Comparison of ENCODE assay signal across 2 cellular contexts in genomic region chr13:89878904-89879303, GRCh38.
TF ChIP-seq lines count a peak whose summit lies in the region.

No MANE protein-coding gene starts in this region.

TF ChIP-seq in GM23338, 12 proteins besides CTCF, POLR2A, EP300 and RAD21:
- no peak for TF ChIP-seq STAT1 (IDR thresholded peaks at IDR 0.05; ENCODE audit: unreplicated experiment)
- no peak for TF ChIP-seq ZNF462 (CRISPR knock-in tag; IDR thresholded peaks at IDR 0.05)
- TF ChIP-seq ZNF114 (CRISPR knock-in tag; IDR thresholded peaks at IDR 0.05): no peak
- TF ChIP-seq ZNF331 (CRISPR knock-in tag; IDR thresholded peaks at IDR 0.05; ENCODE audit: low read depth): no peak
- no peak for TF ChIP-seq EZH2 (IDR thresholded peaks at IDR 0.05; ENCODE audit: low read depth, unreplicated experiment)
- no peak for TF ChIP-seq ETS1 (IDR thresholded peaks at IDR 0.05)
- no peak for TF ChIP-seq CREB1 (CRISPR knock-in tag; IDR thresholded peaks at IDR 0.05; ENCODE audit: low read depth)
- no peak for TF ChIP-seq NANOG (IDR thresholded peaks at IDR 0.05; ENCODE audit: borderline replicate concordance)
- no peak for TF ChIP-seq REST (IDR thresholded peaks at IDR 0.05; ENCODE audit: unreplicated experiment)
- TF ChIP-seq JUNB (IDR thresholded peaks at IDR 0.05; ENCODE audit: unreplicated experiment): no peak
- TF ChIP-seq EZH2phosphoT487 (IDR thresholded peaks at IDR 0.05; ENCODE audit: unreplicated experiment): no peak
- no peak for TF ChIP-seq POLR2AphosphoS5 (IDR thresholded peaks at IDR 0.05; ENCODE audit: low read depth)

TF ChIP-seq in K562, 482 proteins besides CTCF, POLR2A, EP300 and RAD21:
- TF ChIP-seq ZNF197 (CRISPR knock-in tag; IDR thresholded peaks at IDR 0.05; ENCODE audit: low read depth) (no peak), FOXJ3 (CRISPR knock-in tag; IDR thresholded peaks at IDR 0.05) (0 out of 2 replicates have a peak, but pooled peaks have one; percentile 52), E4F1 (CRISPR knock-in tag; IDR thresholded peaks at IDR 0.05; ENCODE audit: borderline replicate concordance) (no peak), FOXJ2 (tag; IDR thresholded peaks at IDR 0.05) (no peak), SPI1 (IDR thresholded peaks at IDR 0.05; ENCODE audit: borderline replicate concordance, low read depth, low read length) (no peak), RBM39 (optimal IDR thresholded peaks at IDR 0.05; ENCODE audit: low read depth, low read length) (no peak), TSC22D4 (tag; IDR thresholded peaks at IDR 0.05) (peak; percentile 81; the same call in 1 of the 2 replicates)
